In genomic region chr11:27445625-27446024, GRCh38 we compare ENCODE assay signal across 18 cellular contexts. TPM values are rescaled to one million over a fixed set of nuclear protein-coding genes. Genes with fewer than 3 reads are reported as not detected.
DNase-seq lines count a peak whose midpoint lies in the region; ATAC-seq and TF ChIP-seq lines count a peak whose summit lies in the region.
"Had no signal": no experiment of that assay in that cellular context is flagged by ENCODE, and none has a peak within 500 bp of the region (broad histone marks: within the 10 kb centered on the region; RNA-seq: fewer than 3 reads in every experiment).

No MANE protein-coding gene starts in this region.

- H3K9me3 Mint-ChIP-seq in brain (peaks cover 0 to 7% (median 0%) of the 10 kb centered on the region in 5 experiments), progenitor cell of endocrine pancreas (ENCODE audit: low read depth) (no peaks in the 10 kb centered on the region)
- H3K9me3 Mint-ChIP-seq in activated CD8-positive, alpha-beta memory T cell treated with anti-CD3 and anti-CD28 coated beads, Interleukin-2, amount 10 ng/mL, durations not matched to agents 7 days and 5 days (ENCODE audit: low read depth) = no peaks in the 10 kb centered on the region

- H3K27ac ChIP-seq in HUES48 (ENCODE audit: low read depth, low read length) = peak overlapping the region; percentile 96
- peak overlapping the region; percentile 78 for H3K27ac ChIP-seq in iPS-18a (ENCODE audit: low read length)

- TF ChIP-seq CTCF in brain (conservative IDR thresholded peaks at IDR 0.05) (no peak), progenitor cell of endocrine pancreas (IDR thresholded peaks at IDR 0.05; ENCODE audit: unreplicated experiment) (no peak)

- peaks cover 9% of the 10 kb centered on the region for H3K36me3 ChIP-seq in HUES48 (ENCODE audit: control insufficient read depth, insufficient read depth, low read length)
- H3K36me3 ChIP-seq in iPS-18a (ENCODE audit: control insufficient read depth, low read depth, low read length) = peaks cover 7% of the 10 kb centered on the region
- H3K36me3 ChIP-seq: BE2C had no signal

- peak overlapping the region in 3 of 5 experiments; percentile 21 to 96 (median 73) for H3K27ac Mint-ChIP-seq in brain
- peak overlapping the region; percentile 65 for H3K27ac Mint-ChIP-seq in progenitor cell of endocrine pancreas
- H3K27ac Mint-ChIP-seq in activated CD8-positive, alpha-beta memory T cell treated with anti-CD3 and anti-CD28 coated beads, Interleukin-2, amount 10 ng/mL, durations not matched to agents 7 days and 5 days = no peak overlapping the region

- CTCF ChIA-PET in activated CD8-positive, alpha-beta memory T cell treated with anti-CD3 and anti-CD28 coated beads, Interleukin-2, amount 10 ng/mL, durations not matched to agents 7 days and 5 days (lab: Charles Lee) = no interaction called here

- peaks cover 52% of the 10 kb centered on the region for H3K27me3 Mint-ChIP-seq in brain
- H3K27me3 Mint-ChIP-seq in progenitor cell of endocrine pancreas = no peaks in the 10 kb centered on the region
- H3K27me3 Mint-ChIP-seq in activated CD8-positive, alpha-beta memory T cell treated with anti-CD3 and anti-CD28 coated beads, Interleukin-2, amount 10 ng/mL, durations not matched to agents 7 days and 5 days = peaks cover 12% of the 10 kb centered on the region

- H3K4me3 ChIP-seq in HUES48 (ENCODE audit: low read depth, low read length) (peak overlapping the region; percentile 42), iPS-18a (ENCODE audit: low read length) (peak overlapping the region; percentile 35)

- no peaks in the 10 kb centered on the region for H3K27me3 ChIP-seq in HUES48 (ENCODE audit: control insufficient read depth, insufficient read depth, low read length)
- H3K27me3 ChIP-seq in iPS-18a (ENCODE audit: control insufficient read depth, insufficient read depth, low read length) = no peaks in the 10 kb centered on the region
- H3K27me3 ChIP-seq: BE2C had no signal

- H3K4me1 ChIP-seq in HUES48 (ENCODE audit: control insufficient read depth, insufficient read depth, low read length) (peaks cover 64% of the 10 kb centered on the region), iPS-18a (ENCODE audit: control insufficient read depth, low read depth, low read length) (peaks cover 56% of the 10 kb centered on the region)
- H3K4me1 ChIP-seq: BE2C had no signal

- H3K9me3 ChIP-seq in HUES48 (ENCODE audit: control insufficient read depth, insufficient read depth, low read length) (no peaks in the 10 kb centered on the region), iPS-18a (ENCODE audit: control insufficient read depth, low read depth, low read length) (no peaks in the 10 kb centered on the region)
- H3K9me3 ChIP-seq: BE2C had no signal

- H3K4me3 Mint-ChIP-seq in brain = no peak overlapping the region
- H3K4me3 Mint-ChIP-seq in progenitor cell of endocrine pancreas (ENCODE audit: low read depth) = no peak overlapping the region
- no peak overlapping the region for H3K4me3 Mint-ChIP-seq in activated CD8-positive, alpha-beta memory T cell treated with anti-CD3 and anti-CD28 coated beads, Interleukin-2, amount 10 ng/mL, durations not matched to agents 7 days and 5 days

- DNase-seq in progenitor cell of endocrine pancreas (ENCODE audit: low spot score, unreplicated experiment) (no peak), NCI-H2107 (lab: John Stamatoyannopoulos, UW) (no peak)
- no peak for DNase-seq in activated CD8-positive, alpha-beta memory T cell treated with anti-CD3 and anti-CD28 coated beads, Interleukin-2, amount 10 ng/mL, durations not matched to agents 7 days and 5 days
- DNase-seq: BE2C; HCEC 1CT; KG1; NCI-H1105; NCI-H2029 treated with DMSO at 0.1 percent for 48 hours; NCI-H2171; NCI-H524; NK-92 treated with Interleukin-12 subunit alpha and Interleukin-12 subunit beta, amount 100 ng/mL, for 24 hours; SIG-M5 had no signal

- H3K4me1 Mint-ChIP-seq in brain = peaks cover 47% of the 10 kb centered on the region
- peaks cover 31% of the 10 kb centered on the region for H3K4me1 Mint-ChIP-seq in progenitor cell of endocrine pancreas (ENCODE audit: low read depth)
- H3K4me1 Mint-ChIP-seq in activated CD8-positive, alpha-beta memory T cell treated with anti-CD3 and anti-CD28 coated beads, Interleukin-2, amount 10 ng/mL, durations not matched to agents 7 days and 5 days = no peaks in the 10 kb centered on the region

- peaks cover 4% of the 10 kb centered on the region for H3K36me3 Mint-ChIP-seq in brain
- peaks cover 7% of the 10 kb centered on the region for H3K36me3 Mint-ChIP-seq in progenitor cell of endocrine pancreas (ENCODE audit: insufficient read depth)
- no peaks in the 10 kb centered on the region for H3K36me3 Mint-ChIP-seq in activated CD8-positive, alpha-beta memory T cell treated with anti-CD3 and anti-CD28 coated beads, Interleukin-2, amount 10 ng/mL, durations not matched to agents 7 days and 5 days

- peak overlapping the region; percentile 11; the same call in 1 of the 2 replicates for H3K9ac ChIP-seq in HUES48 (ENCODE audit: low read depth, low read length)
- peak overlapping the region; percentile 6 for H3K9ac ChIP-seq in iPS-18a (ENCODE audit: low read length)

- ATAC-seq in activated CD8-positive, alpha-beta memory T cell treated with anti-CD3 and anti-CD28 coated beads, Interleukin-2, amount 10 ng/mL, durations not matched to agents 7 days and 5 days = no peak
- ATAC-seq in GM21526 (IDR thresholded peaks at IDR 0.05; ENCODE audit: low FRiP score, unreplicated experiment) = no peak
- ATAC-seq: Panc1, SK-N-SH treated with all-trans-retinoic acid at 6 μM for 48 hours had no signal

RNA-seq across cellular contexts. Expression of gene LGR4, which starts 27.0 kb away (rescaled TPM):
- 6.3 TPM for polyA plus RNA-seq in brain (ENCODE audit: insufficient read depth, low read depth, low replicate concordance)
- 138 and 154 TPM in 2 replicates for total RNA-seq in progenitor cell of endocrine pancreas
- under 1 TPM; 0.29 to 0.42 TPM for total RNA-seq in activated CD8-positive, alpha-beta memory T cell treated with anti-CD3 and anti-CD28 coated beads, Interleukin-2, amount 10 ng/mL, durations not matched to agents 7 days and 5 days

Comparison
In these comparisons a context has a peak if more than half of its experiments do, and no peak if none do; other contexts are left out.
1. RNA of gene LGR4, which starts 27.0 kb away (total RNA-seq): 138 to 154 TPM in progenitor cell of endocrine pancreas; 0.29 to 0.42 TPM in activated CD8-positive, alpha-beta memory T cell treated with anti-CD3 and anti-CD28 coated beads, Interleukin-2, amount 10 ng/mL, durations not matched to agents 7 days and 5 days; every median in the first group is over 10 times any median in the second.